ENCODE assay signal across 9 cellular contexts in genomic region chr19:48881741-48882657, GRCh38. TPM values are rescaled to one million over a fixed set of nuclear protein-coding genes. Genes with fewer than 3 reads are reported as not detected.
DNase-seq lines count a peak whose midpoint lies in the region; ATAC-seq and TF ChIP-seq lines count a peak whose summit lies in the region.
"Had no signal": no experiment of that assay in that cellular context is flagged by ENCODE, and none has a peak within 500 bp of the region (broad histone marks: within the 10 kb centered on the region; RNA-seq: fewer than 3 reads in every experiment).

No MANE protein-coding gene starts in this region.

- H3K27ac Mint-ChIP-seq in Calu3 (ENCODE audit: unreplicated experiment) (peak overlapping the region; percentile 55), HFFc6 (peak overlapping the region; percentile 38; the same call in 1 of the 2 replicates), naive B cell (peak overlapping the region in 2 of 6 donors; percentile 72 to 94)
- H3K27ac Mint-ChIP-seq in activated T-helper 17 cell treated with anti-CD3 and anti-CD28 coated beads, Interleukin-2, amount 50 U/mL, for 72 hours = no peak overlapping the region

- H3K27me3 Mint-ChIP-seq in Calu3 (ENCODE audit: unreplicated experiment) = no peaks in the 10 kb centered on the region
- peaks cover 49% of the 10 kb centered on the region for H3K27me3 Mint-ChIP-seq in HFFc6 (ENCODE audit: insufficient read depth)
- no peaks in the 10 kb centered on the region for H3K27me3 Mint-ChIP-seq in activated T-helper 17 cell treated with anti-CD3 and anti-CD28 coated beads, Interleukin-2, amount 50 U/mL, for 72 hours
- H3K27me3 Mint-ChIP-seq in naive B cell = no peaks in the 10 kb centered on the region

- H3K9me3 Mint-ChIP-seq in Calu3 (ENCODE audit: low read depth, unreplicated experiment) (peaks cover 7% of the 10 kb centered on the region), HFFc6 (peaks cover 13% of the 10 kb centered on the region), naive B cell (peaks cover 0 to 2% (median 0%) of the 10 kb centered on the region in 7 donors)
- H3K9me3 Mint-ChIP-seq in activated T-helper 17 cell treated with anti-CD3 and anti-CD28 coated beads, Interleukin-2, amount 50 U/mL, for 72 hours = no peaks in the 10 kb centered on the region

- BruUV-seq in Calu3 (replicated peaks; lab: Mats Ljungman, UMichigan) = no TSS peak

- CTCF ChIA-PET in Calu3 (lab: Charles Lee) = interaction anchor here (0.6 kb wide), 1 partner anchor 20 kb away, joined by 3 read pairs; no protein-coding TSS in a partner anchor

- peak; percentile 39 for ATAC-seq in activated T-helper 17 cell treated with anti-CD3 and anti-CD28 coated beads, Interleukin-2, amount 50 U/mL, for 72 hours (replicated peaks)
- ATAC-seq in naive B cell (ENCODE audit: low read depth in 2 of 2) (peak; percentile 20 to 31), HG02884 (IDR thresholded peaks at IDR 0.05; ENCODE audit: unreplicated experiment) (no peak)

- intact Hi-C loops in Calu3 (cut with micrococcal nuclease; ENCODE audit: unreplicated experiment) = no loop called here

- H3K36me3 Mint-ChIP-seq in Calu3 (ENCODE audit: insufficient read depth, unreplicated experiment) = peaks cover 64% of the 10 kb centered on the region
- peaks cover 34% of the 10 kb centered on the region for H3K36me3 Mint-ChIP-seq in HFFc6 (ENCODE audit: low read depth)
- H3K36me3 Mint-ChIP-seq in activated T-helper 17 cell treated with anti-CD3 and anti-CD28 coated beads, Interleukin-2, amount 50 U/mL, for 72 hours (ENCODE audit: low read depth) = peaks cover 33% of the 10 kb centered on the region
- H3K36me3 Mint-ChIP-seq in naive B cell = no peaks in the 10 kb centered on the region

- DNase-seq in Calu3 = no peak
- DNase-seq in HFFc6 = no peak
- DNase-seq in naive B cell = peak; percentile 33
- DNase-seq in NCI-H1436 treated with DMSO at 0.1 percent for 48 hours (lab: John Stamatoyannopoulos, UW) = no peak
- no peak for DNase-seq in GM19240 (ENCODE audit: insufficient read length, low spot score)
- DNase-seq in stimulated activated naive CD4-positive, alpha-beta T cell treated with Interleukin-2 at 50 U/mL for 16 hours (lab: John Stamatoyannopoulos, UW) = no peak

- peaks cover 9% of the 10 kb centered on the region for H3K4me1 Mint-ChIP-seq in Calu3 (ENCODE audit: low read depth, unreplicated experiment)
- H3K4me1 Mint-ChIP-seq in HFFc6 (ENCODE audit: low read depth) = peaks cover 6% of the 10 kb centered on the region; the same call in 1 of the 2 replicates
- H3K4me1 Mint-ChIP-seq in activated T-helper 17 cell treated with anti-CD3 and anti-CD28 coated beads, Interleukin-2, amount 50 U/mL, for 72 hours = peaks cover 10% of the 10 kb centered on the region
- peaks cover 0 to 16% (median 7%) of the 10 kb centered on the region in 3 donors for H3K4me1 Mint-ChIP-seq in naive B cell

- TF ChIP-seq CTCF in Calu3 (IDR thresholded peaks at IDR 0.05; ENCODE audit: unreplicated experiment) (no peak), HFFc6 (IDR thresholded peaks at IDR 0.05) (no peak)

- H3K4me3 Mint-ChIP-seq in Calu3 (ENCODE audit: low read depth, unreplicated experiment) (no peak overlapping the region), HFFc6 (no peak overlapping the region), naive B cell (peak overlapping the region in 2 of 8 donors; percentile 35 to 65)
- no peak overlapping the region for H3K4me3 Mint-ChIP-seq in activated T-helper 17 cell treated with anti-CD3 and anti-CD28 coated beads, Interleukin-2, amount 50 U/mL, for 72 hours

RNA-seq across cellular contexts. Expression of gene PPP1R15A, which starts 9.8 kb away (rescaled TPM):
- total RNA-seq in Calu3 (2022) = 118 TPM in 2 replicates
- total RNA-seq in HFFc6 (2021; fragmentation: NEBNext Ultra II Directional; extraction: Animal tissue kit (Norgen Biotek cat#: 25700)) = 10 to 100 TPM; 70.2 to 97.3 (median 89.6) TPM
- total RNA-seq in activated T-helper 17 cell treated with anti-CD3 and anti-CD28 coated beads, Interleukin-2, amount 50 U/mL, for 72 hours = 100 to 1,000 TPM in 1 of 2 donors, 10 to 100 TPM in 1; 75.1 to 129 TPM
- polyA plus RNA-seq in naive B cell (ENCODE audit: low read depth in 6 of 6) = 100 to 1,000 TPM in 5 of 6 donors, 10 to 100 TPM in 1; 98.9 to 436 (median 172) TPM

RNA-seq across cellular contexts. Expression of gene PLEKHA4, which starts 13.6 kb away (rescaled TPM):
- 57.6 and 72.2 TPM in 2 replicates for total RNA-seq in Calu3 (2022)
- 10 to 100 TPM in 4 of 6 experiments, 1 to 10 TPM in 2; 7.7 to 15.1 (median 13.2) TPM for total RNA-seq in HFFc6 (2021; fragmentation: NEBNext Ultra II Directional; extraction: Animal tissue kit (Norgen Biotek cat#: 25700))
- 10 to 100 TPM in 1 of 2 donors, 1 to 10 TPM in 1; 6.5 to 17.6 TPM for total RNA-seq in activated T-helper 17 cell treated with anti-CD3 and anti-CD28 coated beads, Interleukin-2, amount 50 U/mL, for 72 hours
- polyA plus RNA-seq in naive B cell (ENCODE audit: low read depth in 6 of 6) = 10 to 100 TPM in 1 of 6 donors, 1 to 10 TPM in 5; 4.4 to 15.3 (median 8.7) TPM

RNA-seq across cellular contexts. Expression of gene TULP2, which starts 16.5 kb away (rescaled TPM):
- total RNA-seq in Calu3 (2022) = not detected in 2 replicates
- under 1 TPM in 1 of 6 experiments, not detected in 5; 0.38 TPM for total RNA-seq in HFFc6 (2021; fragmentation: NEBNext Ultra II Directional; extraction: Animal tissue kit (Norgen Biotek cat#: 25700))
- not detected for total RNA-seq in activated T-helper 17 cell treated with anti-CD3 and anti-CD28 coated beads, Interleukin-2, amount 50 U/mL, for 72 hours
- polyA plus RNA-seq in naive B cell (ENCODE audit: low read depth in 6 of 6) = not detected
- total RNA-seq: bronchial epithelial cell had no signal

RNA-seq across cellular contexts. Expression of gene NUCB1, which starts 18.1 kb away (rescaled TPM):
- 162 and 173 TPM in 2 replicates for total RNA-seq in Calu3 (2022)
- 100 to 1,000 TPM; 129 to 160 (median 152) TPM for total RNA-seq in HFFc6 (2021; fragmentation: NEBNext Ultra II Directional; extraction: Animal tissue kit (Norgen Biotek cat#: 25700))
- 100 to 1,000 TPM; 158 to 184 TPM for total RNA-seq in activated T-helper 17 cell treated with anti-CD3 and anti-CD28 coated beads, Interleukin-2, amount 50 U/mL, for 72 hours
- 10 to 100 TPM; 48.8 to 90.6 (median 54.6) TPM for polyA plus RNA-seq in naive B cell (ENCODE audit: low read depth in 6 of 6)

RNA-seq across cellular contexts. Expression of gene HSD17B14, which starts 45.7 kb away (rescaled TPM):
- 2.6 and 5.7 TPM in 2 replicates for total RNA-seq in Calu3 (2022)
- 1 to 10 TPM; 2.9 to 10.0 (median 8.9) TPM for total RNA-seq in HFFc6 (2021; fragmentation: NEBNext Ultra II Directional; extraction: Animal tissue kit (Norgen Biotek cat#: 25700))
- total RNA-seq in activated T-helper 17 cell treated with anti-CD3 and anti-CD28 coated beads, Interleukin-2, amount 50 U/mL, for 72 hours = 1 to 10 TPM in 1 of 2 donors, not detected in 1; 1.6 TPM
- 1 to 10 TPM in 4 of 6 donors, under 1 TPM in 1, not detected in 1; 1.00 to 3.3 (median 1.4) TPM for polyA plus RNA-seq in naive B cell (ENCODE audit: low read depth in 6 of 6)
